ENCODE assay signal across 15 cellular contexts in genomic region chr12:112852127-112852526, GRCh38.
"Had no signal": no experiment of that assay in that cellular context is flagged by ENCODE, and none has a peak within 500 bp of the region (broad histone marks: within the 10 kb centered on the region; RNA-seq: fewer than 3 reads in every experiment).

No MANE protein-coding gene starts in this region.

- H3K4me3 ChIP-seq: esophagus squamous epithelium, hepatocyte, psoas muscle, spleen, tibial artery, upper lobe of left lung, vagina had no signal

- H3K36me3 ChIP-seq: esophagus squamous epithelium, spleen, tibial artery, upper lobe of left lung, vagina had no signal

- H3K27ac ChIP-seq: esophagus squamous epithelium, hepatocyte, psoas muscle, spleen, tibial artery, upper lobe of left lung, vagina had no signal

- H3K9me3 ChIP-seq: esophagus squamous epithelium, psoas muscle, spleen, tibial artery, upper lobe of left lung, vagina had no signal

- DNase-seq: effector memory CD8-positive, alpha-beta T cell; esophagus squamous epithelium; left colon; naive thymus-derived CD4-positive, alpha-beta T cell; nephron progenitor cell; psoas muscle; retina; spleen; stimulated activated CD4-positive, alpha-beta T cell treated with anti-CD3 and anti-CD28 coated beads, Interleukin-15, amount 100 ng/mL, for 24 hours; stimulated activated CD4-positive, alpha-beta T cell treated with anti-CD3 and anti-CD28 coated beads, Interleukin-1b, Interleukin-23, amount 100 ng/mL, for 48 hours; stimulated activated CD4-positive, alpha-beta T cell treated with anti-CD3 and anti-CD28 coated beads, Interleukin-4, amount 100 ng/mL, for 24 hours; tibial artery; upper lobe of left lung had no signal
